In genomic region chr4:57426779-57427395, GRCh38 we compare ENCODE assay signal across 8 cellular contexts.
DNase-seq lines count a peak whose midpoint lies in the region; ATAC-seq and TF ChIP-seq lines count a peak whose summit lies in the region.

No MANE protein-coding gene starts in this region.

- H3K9ac ChIP-seq in mammary epithelial cell (ENCODE audit: insufficient read depth, low read length): no peak overlapping the region

- no peaks in the 10 kb centered on the region for H3K4me1 ChIP-seq in PC-9 (replicated peaks; ENCODE audit: insufficient read depth)
- peaks cover 30% of the 10 kb centered on the region for H3K4me1 ChIP-seq in mammary epithelial cell (ENCODE audit: insufficient read depth, low read length)

- H3K27ac ChIP-seq in PC-9 (no peak overlapping the region), mammary epithelial cell (ENCODE audit: insufficient read depth, low read depth, low read length) (no peak overlapping the region)

- H3K9me3 ChIP-seq in PC-9 (ENCODE audit: insufficient read depth, low read depth) (no peaks in the 10 kb centered on the region), mammary epithelial cell (replicated peaks; ENCODE audit: insufficient read depth, low read length) (peaks cover 3% of the 10 kb centered on the region)

- H3K4me2 ChIP-seq in PC-9: no peak overlapping the region
- no peak overlapping the region for H3K4me2 ChIP-seq in mammary epithelial cell (ENCODE audit: insufficient read depth, low read depth, low read length)

- H3K4me3 ChIP-seq in PC-9 (no peak overlapping the region), mammary epithelial cell (replicated peaks in 1 of 3; ENCODE audit: insufficient read depth in 1 of 3, low read depth in 2 of 3, low read length in 3 of 3) (no peak overlapping the region), kidney epithelial cell (ENCODE audit: low read depth, low read length) (no peak overlapping the region)

- peak; percentile 69 for TF ChIP-seq CTCF in PC-9 (conservative IDR thresholded peaks at IDR 0.05)
- peak; percentile 66 to 85 for TF ChIP-seq CTCF in mammary epithelial cell (conservative IDR thresholded peaks at IDR 0.05 in 1 of 2, IDR thresholded peaks at IDR 0.05 in 1 of 2; ENCODE audit: extremely low read depth in 1 of 2, insufficient read depth in 1 of 2, low read depth in 1 of 2, low read length in 2 of 2)
- TF ChIP-seq CTCF in kidney epithelial cell (IDR thresholded peaks at IDR 0.05; ENCODE audit: insufficient read depth, low read length, poor library complexity, severe bottlenecking): peak; percentile 87

- H3F3A ChIP-seq in PC-9 (ENCODE audit: insufficient read depth, low read depth): no peaks in the 10 kb centered on the region

- POLR2A ChIA-PET in PC-9 (lab: Charles Lee; ENCODE audit: unreplicated experiment): no interaction called here

- H3K27me3 ChIP-seq in PC-9 (ENCODE audit: insufficient read depth, low read depth) (no peaks in the 10 kb centered on the region), mammary epithelial cell (ENCODE audit: insufficient read depth, low read length) (no peaks in the 10 kb centered on the region), kidney epithelial cell (ENCODE audit: control insufficient read depth, insufficient read depth, low read length) (peaks cover 2% of the 10 kb centered on the region)

- dilution Hi-C loops in mammary epithelial cell (cut with HindIII; ENCODE audit: low sequenced_read_pairs): no loop called here

- H3K9me2 ChIP-seq in PC-9 (ENCODE audit: insufficient read depth): no peaks in the 10 kb centered on the region

- peak; percentile 25 for DNase-seq in GM04503 (ENCODE audit: low read depth)
- DNase-seq in HuH-7 (ENCODE audit: low spot score): peak; percentile 34
- peak in 1 of 2 experiments; percentile 37 for DNase-seq in PC-9
- peak; percentile 61 for DNase-seq in mammary epithelial cell
- no peak for DNase-seq in kidney epithelial cell (ENCODE audit: low read depth)
- peak; percentile 18 to 27 for DNase-seq in stimulated activated CD8-positive, alpha-beta memory T cell treated with anti-CD3 and anti-CD28 coated beads, Interleukin-2, amount 100 ng/mL, for 48 hours (ENCODE audit: low read depth in 2 of 2)

- H3K36me3 ChIP-seq in PC-9 (ENCODE audit: low read depth): no peaks in the 10 kb centered on the region
- no peaks in the 10 kb centered on the region for H3K36me3 ChIP-seq in mammary epithelial cell (ENCODE audit: insufficient read depth, low read length)
- H3K36me3 ChIP-seq in kidney epithelial cell (ENCODE audit: control insufficient read depth, insufficient read depth, low read length): no peaks in the 10 kb centered on the region

- H3K79me2 ChIP-seq in PC-9 (ENCODE audit: low read depth): no peaks in the 10 kb centered on the region
- H3K79me2 ChIP-seq in mammary epithelial cell (ENCODE audit: insufficient read depth, low read length): no peaks in the 10 kb centered on the region

- WGBS in mammary epithelial cell (ENCODE audit: low coverage, missing lambda C conversion rate): 1% methylated on average over 10 of the region's 11 CpGs

- in situ Hi-C loops in mammary epithelial cell (cut with MboI; ENCODE audit: low sequenced_read_pairs in 2 of 2): loop anchor here (10.0 kb wide), 1 partner anchor 262 kb away; no protein-coding TSS in a partner anchor

- BruUV-seq in PC-9 (replicated peaks; lab: Mats Ljungman, UMichigan) (no TSS peak), mammary epithelial cell (replicated peaks; lab: Mats Ljungman, UMichigan) (no TSS peak)

- intact Hi-C loops in PC-9 (cut with micrococcal nuclease; ENCODE audit: unreplicated experiment) (loop anchor here (5.0 to 10.0 kb wide), 3 partner anchors 232 to 390 kb away; no protein-coding TSS in a partner anchor), mammary epithelial cell (cut with micrococcal nuclease) (loop anchor here (1.0 kb wide), 1 partner anchor 263 kb away; no protein-coding TSS in a partner anchor)

- no peaks in the 10 kb centered on the region for H4K20me1 ChIP-seq in PC-9 (ENCODE audit: insufficient read depth)
- H4K20me1 ChIP-seq in mammary epithelial cell (ENCODE audit: insufficient read depth, low read length): no peaks in the 10 kb centered on the region

- ATAC-seq in GM21381 (IDR thresholded peaks at IDR 0.05; ENCODE audit: unreplicated experiment): peak; percentile 84
- no peak for ATAC-seq in GM19455 (IDR thresholded peaks at IDR 0.05; ENCODE audit: unreplicated experiment)

- CTCF ChIA-PET in PC-9 (lab: Charles Lee): interaction anchor here (1.1 kb wide), 1 partner anchor 14 kb away, joined by 3 read pairs; no protein-coding TSS in a partner anchor
- CTCF ChIA-PET in mammary epithelial cell (lab: Charles Lee; ENCODE audit: low non-redundant PET): interaction anchor here (0.6 to 1.0 kb wide), 4 partner anchors 21 to 263 kb away, joined by 3 to 5 read pairs (median 4); no protein-coding TSS in a partner anchor

- H2AFZ ChIP-seq in PC-9: no peak overlapping the region
- no peak overlapping the region for H2AFZ ChIP-seq in mammary epithelial cell (ENCODE audit: low read depth, low read length)
